In the genomic region with DNA sequence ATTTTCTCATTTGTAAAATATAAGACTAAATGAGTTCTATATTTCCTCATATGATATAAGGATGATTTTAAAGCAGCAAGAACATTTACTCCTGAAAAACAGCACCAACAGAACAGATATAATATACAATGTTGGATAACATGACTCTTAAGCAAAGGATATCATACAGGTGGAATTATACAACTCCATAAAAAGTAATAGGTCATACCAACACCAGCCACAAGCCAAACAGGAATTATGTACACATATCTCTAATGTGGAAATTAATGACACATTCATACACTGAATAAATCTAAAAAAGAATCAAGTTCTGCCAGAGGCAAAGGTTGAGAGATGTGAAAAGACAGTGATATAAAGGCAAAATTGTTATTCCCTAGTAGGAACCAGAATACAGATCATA, we compare ENCODE assay signal across 1 cellular context.
TF ChIP-seq lines count a peak whose summit lies in the region.

No MANE protein-coding gene starts in this region.

TF ChIP-seq in WTC11, 78 proteins besides CTCF, POLR2A, EP300 and RAD21 (continued from another document):
- TF ChIP-seq, protein P1, sequence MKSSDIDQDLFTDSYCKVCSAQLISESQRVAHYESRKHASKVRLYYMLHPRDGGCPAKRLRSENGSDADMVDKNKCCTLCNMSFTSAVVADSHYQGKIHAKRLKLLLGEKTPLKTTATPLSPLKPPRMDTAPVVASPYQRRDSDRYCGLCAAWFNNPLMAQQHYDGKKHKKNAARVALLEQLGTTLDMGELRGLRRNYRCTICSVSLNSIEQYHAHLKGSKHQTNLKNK (CRISPR knock-in tag; IDR thresholded peaks at IDR 0.05), result no peak
- TF ChIP-seq ZNF671 (CRISPR knock-in tag; IDR thresholded peaks at IDR 0.05) (no peak), ATF1 (CRISPR knock-in tag; IDR thresholded peaks at IDR 0.05) (no peak), CBFB (CRISPR knock-in tag; IDR thresholded peaks at IDR 0.05; ENCODE audit: low read depth) (no peak), ZNF396 (CRISPR knock-in tag; IDR thresholded peaks at IDR 0.05; ENCODE audit: borderline replicate concordance) (no peak), FOXP1 (CRISPR knock-in tag; IDR thresholded peaks at IDR 0.05; ENCODE audit: borderline replicate concordance) (no peak), ZNF232 (CRISPR knock-in tag; IDR thresholded peaks at IDR 0.05) (no peak), ZNF416 (CRISPR knock-in tag; IDR thresholded peaks at IDR 0.05) (no peak), FOXK1 (CRISPR knock-in tag; IDR thresholded peaks at IDR 0.05) (no peak), JAZF1 (CRISPR knock-in tag; IDR thresholded peaks at IDR 0.05) (no peak)
- TF ChIP-seq, protein P2, sequence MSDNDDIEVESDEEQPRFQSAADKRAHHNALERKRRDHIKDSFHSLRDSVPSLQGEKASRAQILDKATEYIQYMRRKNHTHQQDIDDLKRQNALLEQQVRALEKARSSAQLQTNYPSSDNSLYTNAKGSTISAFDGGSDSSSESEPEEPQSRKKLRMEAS (CRISPR knock-in tag; IDR thresholded peaks at IDR 0.05), result no peak
